In the genomic region with DNA sequence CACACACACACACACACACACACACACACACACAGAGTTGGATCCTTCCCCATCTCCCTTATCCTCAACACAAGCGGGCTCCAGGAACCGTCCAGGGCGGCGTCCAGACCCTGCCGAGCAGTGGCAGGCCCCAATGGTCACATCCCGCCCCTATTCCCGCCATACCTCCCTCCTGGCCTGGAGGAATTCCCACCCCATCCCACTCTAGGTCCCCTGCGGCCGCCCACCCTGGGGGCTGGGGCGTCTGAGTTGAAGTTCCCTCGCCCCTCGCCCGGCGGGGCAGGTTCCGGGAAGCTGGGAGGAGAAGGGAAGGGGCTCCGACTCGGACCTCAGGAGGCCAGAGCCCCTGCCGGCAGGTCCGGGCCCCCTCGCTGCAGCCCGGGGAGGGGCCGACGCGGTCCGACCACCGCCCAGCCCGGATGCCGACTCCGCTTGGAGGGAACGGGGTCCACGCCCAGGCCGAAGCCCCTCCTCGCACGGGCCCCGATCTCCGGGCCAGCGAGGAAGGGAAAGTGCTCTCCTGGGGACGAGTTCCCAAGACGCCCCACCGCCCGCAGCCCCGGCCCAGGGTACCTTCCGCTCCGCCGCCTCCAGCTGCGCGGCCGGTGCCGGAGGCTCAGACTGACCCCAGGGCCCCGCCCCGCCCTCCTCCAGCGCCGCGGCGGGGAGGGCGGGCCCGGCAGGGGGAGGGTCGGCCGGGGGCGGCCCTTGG, we compare ENCODE assay signal across 8 cellular contexts. TPM values are rescaled to one million over a fixed set of nuclear protein-coding genes. Genes with fewer than 3 reads are reported as not detected.
DNase-seq lines count a peak whose midpoint lies in the region; ATAC-seq lines count a peak whose summit lies in the region.

Gene RHOC, minus strand, starts transcription at position 623 of the 712 bp plus-strand sequence. CDS start 3,328 bp downstream, outside the sequence.

- peak; percentile 52 for ATAC-seq in GM18861 (IDR thresholded peaks at IDR 0.05; ENCODE audit: unreplicated experiment)
- peak; percentile 65 for ATAC-seq in HG02981 (IDR thresholded peaks at IDR 0.05; ENCODE audit: unreplicated experiment)
- peak; percentile 87 for ATAC-seq in left ventricle myocardium superior

- DNase-seq in CD1c-positive myeloid dendritic cell (ENCODE audit: extremely low spot score) (peak; percentile 85), NOMO-1 treated with DMSO at 0.1 percent for 48 hours (lab: John Stamatoyannopoulos, UW; ENCODE audit: unreplicated experiment) (peak; percentile 44), amniotic epithelial cell (ENCODE audit: low read depth) (peak; percentile 32), left ventricle myocardium superior (peak; percentile 89), pulmonary artery endothelial cell (ENCODE audit: low read depth, low spot score) (no peak), NCI-H1694 (lab: John Stamatoyannopoulos, UW) (no peak)

- intact Hi-C loops in left ventricle myocardium superior (cut with micrococcal nuclease) = loop anchor here (10.0 kb wide), 1 partner anchor 312 kb away; the partner anchor contains the start of gene CTTNBP2NL

RNA-seq across cellular contexts. Expression of gene RHOC, which starts in this region (rescaled TPM):
- total RNA-seq in left ventricle myocardium superior (96.0 TPM), pulmonary artery endothelial cell (919 and 1,091 TPM in 2 replicates)

Comparison
In these comparisons a context has a peak if more than half of its experiments do, and no peak if none do; other contexts are left out.
1. DNase-seq: peak in CD1c-positive myeloid dendritic cell (single experiment), NOMO-1 treated with DMSO at 0.1 percent for 48 hours (single experiment), amniotic epithelial cell (single experiment) and left ventricle myocardium superior (single experiment); none in pulmonary artery endothelial cell (single experiment) and NCI-H1694 (single experiment).
2. Peak in every context shown above with its lines, with median percentiles within 50 percentile points of each other: ATAC-seq.